8 cellular contexts compared by ENCODE assay signal in genomic region chr9:70413427-70413797, GRCh38. TPM values are rescaled to one million over a fixed set of nuclear protein-coding genes. Genes with fewer than 3 reads are reported as not detected.
A peak's percentile ranks its signal among the peaks of the same experiment; 100 is the strongest.
DNase-seq lines count a peak whose midpoint lies in the region; ATAC-seq and TF ChIP-seq lines count a peak whose summit lies in the region.

No MANE protein-coding gene starts in this region.

- H3K9me3 ChIP-seq in PC-3 (ENCODE audit: low read length) = no peaks in the 10 kb centered on the region
- H3K9me3 ChIP-seq in left lung = no peaks in the 10 kb centered on the region

- H3K79me2 ChIP-seq in PC-3 (ENCODE audit: low read length) = no peaks in the 10 kb centered on the region

- no peak for TF ChIP-seq CTCF in AG10803 (conservative IDR thresholded peaks at IDR 0.05; ENCODE audit: low read length)
- no peak for TF ChIP-seq CTCF in PC-3 (conservative IDR thresholded peaks at IDR 0.05; ENCODE audit: low read depth, low read length)
- TF ChIP-seq CTCF in cardiac fibroblast (IDR thresholded peaks at IDR 0.05; ENCODE audit: low read depth, low read length) = no peak
- TF ChIP-seq CTCF in left lung (IDR thresholded peaks at IDR 0.05) = no peak

- H3K4me2 ChIP-seq in PC-3 (ENCODE audit: low read length) = peak overlapping the region; percentile 80

- ATAC-seq in GM18502 (IDR thresholded peaks at IDR 0.05; ENCODE audit: poor library complexity, unreplicated experiment) = peak; percentile 29
- ATAC-seq in HG02884 (IDR thresholded peaks at IDR 0.05; ENCODE audit: unreplicated experiment) = peak; percentile 13
- ATAC-seq in PC-3 = no peak
- ATAC-seq in left lung = peak; percentile 6

- H3K9ac ChIP-seq in PC-3 (ENCODE audit: low read length) = no peak overlapping the region

- H3K27me3 ChIP-seq in PC-3 (ENCODE audit: low read length) (peaks cover 47% of the 10 kb centered on the region), left lung (no peaks in the 10 kb centered on the region)

- H3K27ac ChIP-seq in PC-3 (ENCODE audit: low read length) = no peak overlapping the region
- H3K27ac ChIP-seq in left lung = peak overlapping the region; percentile 100
- H3K27ac ChIP-seq in substantia nigra (ENCODE audit: low read depth, low read length, poor library complexity, severe bottlenecking) = peak overlapping the region; percentile 91

- H3F3A ChIP-seq in PC-3 (ENCODE audit: low read length, unreplicated experiment) = no peaks in the 10 kb centered on the region

- H4K20me1 ChIP-seq in PC-3 (ENCODE audit: low read length) = no peaks in the 10 kb centered on the region

- no peaks in the 10 kb centered on the region for H3K9me2 ChIP-seq in PC-3 (replicated peaks; ENCODE audit: low read length)

- DNase-seq in AG10803 (ENCODE audit: low read depth) = peak; percentile 67
- no peak for DNase-seq in PC-3
- no peak for DNase-seq in cardiac fibroblast (ENCODE audit: low read depth in 2 of 2)
- DNase-seq in left lung = peak in 1 of 2 donors; percentile 91
- peak in 10 of 49 donors; percentile 36 to 92 (median 66) for DNase-seq in substantia nigra (lab: John Stamatoyannopoulos, UW)
- no peak for DNase-seq in epidermal melanocyte (ENCODE audit: insufficient read length, low spot score)

- no TSS peak for BruUV-seq in PC-3 (replicated peaks; lab: Mats Ljungman, UMichigan)

- H2AFZ ChIP-seq in PC-3 (ENCODE audit: low read length) = peak overlapping the region; percentile 77

- peak overlapping the region; percentile 99 for H3K4me3 ChIP-seq in AG10803 (ENCODE audit: low read length)
- H3K4me3 ChIP-seq in PC-3 (ENCODE audit: low read length) = peak overlapping the region; percentile 63
- peak overlapping the region; percentile 88 to 99 for H3K4me3 ChIP-seq in cardiac fibroblast (replicated peaks in 1 of 2; ENCODE audit: low read depth in 2 of 2, low read length in 2 of 2)
- H3K4me3 ChIP-seq in left lung = peak overlapping the region; percentile 64 to 81

- H3K36me3 ChIP-seq in PC-3 (ENCODE audit: low read depth, low read length) = no peaks in the 10 kb centered on the region
- H3K36me3 ChIP-seq in left lung = no peaks in the 10 kb centered on the region

- POLR2A ChIA-PET in PC-3 (lab: Charles Lee; ENCODE audit: unreplicated experiment) = no interaction called here

- H3K4me1 ChIP-seq in PC-3 (ENCODE audit: insufficient read depth, low read length) (peaks cover 11% of the 10 kb centered on the region), left lung (peaks cover 33 to 71% of the 10 kb centered on the region in 2 donors)

- intact Hi-C loops in PC-3 (cut with micrococcal nuclease) = no loop called here
- intact Hi-C loops in left lung (cut with DNase I) = loop anchor here (10.0 kb wide), 2 partner anchors 171 to 181 kb away; no protein-coding TSS in a partner anchor

- CTCF ChIA-PET in PC-3 (lab: Charles Lee) = no interaction called here

RNA-seq across cellular contexts. Expression of gene KLF9, which starts 1.0 kb away (rescaled TPM):
- total RNA-seq in PC-3 (2014; rRNA removed) (0.35 and 0.44 TPM in 2 replicates), left lung (10 to 100 TPM; 25.2 to 42.0 TPM)

Comparison
In these comparisons a context has a peak if more than half of its experiments do, and no peak if none do; other contexts are left out.
1. RNA of gene KLF9, which starts 1.0 kb away (total RNA-seq): 25.2 to 42.0 TPM in left lung; 0.35 to 0.44 TPM in PC-3; every median in the first group is over 10 times any median in the second.
2. Peak in every context shown above with its lines, with median percentiles within 50 percentile points of each other: H3K4me3 ChIP-seq.